ENCODE assay signal across 22 cellular contexts in genomic region chr1:171600852-171601251, GRCh38. TPM values are rescaled to one million over a fixed set of nuclear protein-coding genes. Genes with fewer than 3 reads are reported as not detected.
"Had no signal": no experiment of that assay in that cellular context is flagged by ENCODE, and none has a peak within 500 bp of the region (broad histone marks: within the 10 kb centered on the region; RNA-seq: fewer than 3 reads in every experiment).

No MANE protein-coding gene starts in this region.

- H3K27me3 ChIP-seq: esophagus squamous epithelium, suprapubic skin had no signal

- ATAC-seq: activated CD4-positive, alpha-beta T cell treated with anti-CD3 and anti-CD28 coated beads for 36 hours; lower lobe of right lung; naive thymus-derived CD8-positive, alpha-beta T cell; stimulated activated naive CD8-positive, alpha-beta T cell treated with anti-CD3 and anti-CD28 coated beads, Interleukin-15, amount 100 ng/mL, for 72 hours had no signal

- H3K9me3 ChIP-seq: esophagus squamous epithelium, lower lobe of right lung, suprapubic skin had no signal

- H3K36me3 Mint-ChIP-seq: immature natural killer cell had no signal

- H3K4me1 ChIP-seq: lower lobe of right lung, suprapubic skin had no signal

- H3K9me3 Mint-ChIP-seq: activated naive CD8-positive, alpha-beta T cell treated with anti-CD3 and anti-CD28 coated beads for 36 hours; dendritic cell treated with granulocyte-macrophage colony-stimulating factor and Interleukin-4, amounts not matched to agents 40 ng/mL and 50 ng/mL, for 4 days; immature natural killer cell had no signal

- H3K4me1 Mint-ChIP-seq: activated CD4-positive, alpha-beta T cell treated with anti-CD3 and anti-CD28 coated beads for 36 hours; immature natural killer cell had no signal

- H3K4me3 Mint-ChIP-seq: activated CD4-positive, alpha-beta T cell treated with anti-CD3 and anti-CD28 coated beads for 36 hours; activated naive CD8-positive, alpha-beta T cell treated with anti-CD3 and anti-CD28 coated beads for 36 hours; dendritic cell treated with granulocyte-macrophage colony-stimulating factor and Interleukin-4, amounts not matched to agents 40 ng/mL and 50 ng/mL, for 4 days; immature natural killer cell; naive thymus-derived CD8-positive, alpha-beta T cell; stimulated activated naive CD8-positive, alpha-beta T cell treated with anti-CD3 and anti-CD28 coated beads, Interleukin-15, amount 100 ng/mL, for 72 hours had no signal

- DNase-seq: activated CD4-positive, alpha-beta T cell treated with anti-CD3 and anti-CD28 coated beads for 36 hours; activated CD4-positive, alpha-beta T cell treated with anti-CD3 and anti-CD28 coated beads, Interleukin-2, amount 50 U/mL, for 48 hours; activated naive CD4-positive, alpha-beta T cell; activated naive CD8-positive, alpha-beta T cell treated with anti-CD3 and anti-CD28 coated beads for 36 hours; amniotic stem cell; effector CD8-positive, alpha-beta T cell; esophagus squamous epithelium; immature natural killer cell; lower lobe of right lung; naive thymus-derived CD8-positive, alpha-beta T cell; occipital lobe; stimulated activated CD4-positive, alpha-beta T cell treated with anti-CD3 and anti-CD28 coated beads, Interleukin-1b, Interleukin-23, amount 100 ng/mL, for 48 hours; stimulated activated naive CD8-positive, alpha-beta T cell treated with anti-CD3 and anti-CD28 coated beads, Interleukin-15, amount 100 ng/mL, for 72 hours; SW 1271; T-helper 2 cell; trophoblast cell; WERI-Rb-1 had no signal

- H3K27me3 Mint-ChIP-seq: activated CD4-positive, alpha-beta T cell treated with anti-CD3 and anti-CD28 coated beads for 36 hours; activated naive CD8-positive, alpha-beta T cell treated with anti-CD3 and anti-CD28 coated beads for 36 hours; dendritic cell treated with granulocyte-macrophage colony-stimulating factor and Interleukin-4, amounts not matched to agents 40 ng/mL and 50 ng/mL, for 4 days; naive thymus-derived CD8-positive, alpha-beta T cell; stimulated activated naive CD8-positive, alpha-beta T cell treated with anti-CD3 and anti-CD28 coated beads, Interleukin-15, amount 100 ng/mL, for 72 hours had no signal

- H3K27ac Mint-ChIP-seq: activated CD4-positive, alpha-beta T cell treated with anti-CD3 and anti-CD28 coated beads for 36 hours; activated naive CD8-positive, alpha-beta T cell treated with anti-CD3 and anti-CD28 coated beads for 36 hours; dendritic cell treated with granulocyte-macrophage colony-stimulating factor and Interleukin-4, amounts not matched to agents 40 ng/mL and 50 ng/mL, for 4 days; immature natural killer cell had no signal

- H3K27ac ChIP-seq: lower lobe of right lung, suprapubic skin, WERI-Rb-1 had no signal

- H3K4me3 ChIP-seq: esophagus squamous epithelium, lower lobe of right lung, suprapubic skin had no signal

- H3K36me3 ChIP-seq: lower lobe of right lung, suprapubic skin, WERI-Rb-1 had no signal

RNA-seq across cellular contexts. Expression of gene MYOCOS, which starts 21.2 kb away (rescaled TPM):
- total RNA-seq: activated CD4-positive, alpha-beta T cell treated with anti-CD3 and anti-CD28 coated beads for 36 hours; endothelial cell of umbilical vein; esophagus squamous epithelium; mesenteric fat pad; occipital lobe; suprapubic skin had no signal
- polyA plus RNA-seq: endothelial cell of umbilical vein; immature natural killer cell; naive thymus-derived CD8-positive, alpha-beta T cell had no signal

RNA-seq across cellular contexts. Expression of gene MYOC, which starts 51.6 kb away (rescaled TPM):
- total RNA-seq: activated CD4-positive, alpha-beta T cell treated with anti-CD3 and anti-CD28 coated beads for 36 hours; activated naive CD8-positive, alpha-beta T cell treated with anti-CD3 and anti-CD28 coated beads for 36 hours; chondrocyte; endothelial cell of umbilical vein; naive thymus-derived CD8-positive, alpha-beta T cell; occipital lobe had no signal
- polyA plus RNA-seq: endothelial cell of umbilical vein; immature natural killer cell; naive thymus-derived CD8-positive, alpha-beta T cell had no signal
